Comparison of ENCODE assay signal across 22 cellular contexts in the genomic region with DNA sequence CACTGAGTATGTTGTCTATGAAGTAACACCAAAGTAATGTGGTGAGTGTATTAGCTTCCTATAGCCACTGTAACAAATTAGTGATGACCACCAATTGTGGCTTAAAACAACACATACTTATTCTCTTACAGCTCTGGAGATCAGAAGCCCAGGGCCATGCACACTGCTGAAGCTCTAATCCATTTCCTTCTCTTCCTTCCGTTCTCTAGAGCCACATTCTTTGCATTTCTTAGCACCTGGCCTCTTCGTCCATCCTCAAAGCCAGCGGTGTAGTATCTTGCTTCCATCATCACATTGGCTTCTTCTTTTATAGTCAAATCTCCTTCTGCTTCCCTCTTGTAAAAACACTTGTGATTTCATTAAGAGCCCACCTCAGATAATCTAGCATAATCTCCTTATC.
"Had no signal": no experiment of that assay in that cellular context is flagged by ENCODE, and none has a peak within 500 bp of the region (broad histone marks: within the 10 kb centered on the region; RNA-seq: fewer than 3 reads in every experiment).

No MANE protein-coding gene starts in this region.

- H3K9me3 ChIP-seq: adrenal gland, ascending aorta, esophagus muscularis mucosa, gastrocnemius medialis, suprapubic skin, tibial nerve had no signal

- DNase-seq: activated CD4-positive, alpha-beta T cell treated with anti-CD3 and anti-CD28 coated beads for 1 hour; activated CD4-positive, alpha-beta T cell treated with anti-CD3 and anti-CD28 coated beads, Interleukin-2, amount 50 U/mL, for 4 hours; activated CD8-positive, alpha-beta memory T cell treated with anti-CD3 and anti-CD28 coated beads for 24 hours; activated CD8-positive, alpha-beta memory T cell treated with anti-CD3 and anti-CD28 coated beads, Interleukin-2, amount 50 U/mL, for 4 hours; activated T-cell treated with anti-CD3 and anti-CD28 coated beads, Interleukin-2, amount 50 U/mL, for 24 hours; adrenal gland; brain microvascular endothelial cell; caudate nucleus; gastrocnemius medialis; hippocampal formation; left cardiac atrium; right cardiac atrium; stimulated activated CD4-positive, alpha-beta T cell treated with anti-CD3 and anti-CD28 coated beads, Interleukin-12 subunit alpha, Interleukin-12 subunit beta, amount 100 ng/mL, for 4 hours; stimulated activated naive CD8-positive, alpha-beta T cell treated with anti-CD3 and anti-CD28 coated beads, Interleukin-15, amount 100 ng/mL, for 72 hours; WERI-Rb-1 had no signal

- H3K9ac ChIP-seq: parathyroid adenoma had no signal

- ATAC-seq: activated T-helper 17 cell treated with anti-CD3 and anti-CD28 coated beads, Interleukin-2, amount 50 U/mL, for 72 hours; gastrocnemius medialis; left cardiac atrium; right cardiac atrium; stimulated activated effector memory CD8-positive, alpha-beta T cell treated with anti-CD3 and anti-CD28 coated beads, Interleukin-12 subunit alpha, Interleukin-12 subunit beta, amount 100 ng/mL, for 72 hours; stimulated activated naive CD8-positive, alpha-beta T cell treated with anti-CD3 and anti-CD28 coated beads, Interleukin-15, amount 100 ng/mL, for 72 hours had no signal

- H3K27me3 ChIP-seq: adrenal gland, ascending aorta, brain microvascular endothelial cell, esophagus muscularis mucosa, gastrocnemius medialis, suprapubic skin, tibial nerve had no signal

- H3K36me3 ChIP-seq: adrenal gland, ascending aorta, brain microvascular endothelial cell, esophagus muscularis mucosa, gastrocnemius medialis, suprapubic skin, tibial nerve, WERI-Rb-1 had no signal

- H3K4me1 ChIP-seq: adrenal gland, gastrocnemius medialis, parathyroid adenoma had no signal

- H3K4me3 ChIP-seq: adrenal gland, ascending aorta, esophagus muscularis mucosa, gastrocnemius medialis, suprapubic skin, tibial nerve had no signal

- H3K27ac ChIP-seq: adrenal gland, ascending aorta, brain microvascular endothelial cell, esophagus muscularis mucosa, gastrocnemius medialis, parathyroid adenoma, suprapubic skin, tibial nerve, WERI-Rb-1 had no signal
